ENCODE assay signal across 10 cellular contexts in genomic region chr20:38447931-38448675, GRCh38. TPM values are rescaled to one million over a fixed set of nuclear protein-coding genes. Genes with fewer than 3 reads are reported as not detected.
DNase-seq lines count a peak whose midpoint lies in the region; ATAC-seq and TF ChIP-seq lines count a peak whose summit lies in the region.
"Had no signal": no experiment of that assay in that cellular context is flagged by ENCODE, and none has a peak within 500 bp of the region (broad histone marks: within the 10 kb centered on the region; RNA-seq: fewer than 3 reads in every experiment).

No MANE protein-coding gene starts in this region.

- peaks cover 2 to 4% (median 4%) of the 10 kb centered on the region in 3 donors for H3K27me3 Mint-ChIP-seq in CD14-positive monocyte (ENCODE audit: low read depth in 3 of 3)

- H3K9ac ChIP-seq in iPS-20b (ENCODE audit: low read depth, low read length): no peak overlapping the region

- H3K4me3 Mint-ChIP-seq in CD14-positive monocyte: peak overlapping the region; percentile 48 to 84

- no peak overlapping the region for H3K27ac ChIP-seq in iPS-20b (ENCODE audit: low read length)
- H3K27ac ChIP-seq: WERI-Rb-1 had no signal

- intact Hi-C loops in CD14-positive monocyte (cut with micrococcal nuclease): loop anchor here in 1 of 2 donors (5.0 kb wide), 1 partner anchor 416 kb away; the partner anchor contains the start of genes RPRD1B and TTI1

- no peak for TF ChIP-seq CTCF in CD14-positive monocyte (IDR thresholded peaks at IDR 0.05)
- TF ChIP-seq CTCF in GM20000 (IDR thresholded peaks at IDR 0.05; ENCODE audit: extremely low read depth, missing control alignments): no peak

- H3K36me3 Mint-ChIP-seq in CD14-positive monocyte: peaks cover 26 to 33% of the 10 kb centered on the region in 2 donors

- DNase-seq in CD14-positive monocyte (ENCODE audit: low spot score): no peak
- DNase-seq in GM20000 (ENCODE audit: low spot score): peak; percentile 35
- no peak for DNase-seq in COR-L47 (lab: John Stamatoyannopoulos, UW)
- DNase-seq in middle frontal gyrus (ENCODE audit: extremely low spot score, low spot score): no peak
- DNase-seq in AG08395 (ENCODE audit: low spot score): no peak
- DNase-seq: effector memory CD4-positive, alpha-beta T cell; WERI-Rb-1 had no signal

- no peaks in the 10 kb centered on the region for H3K27me3 ChIP-seq in iPS-20b (ENCODE audit: insufficient read depth, low read length)

- H3K4me3 ChIP-seq in iPS-20b (ENCODE audit: low read length): peak overlapping the region; percentile 92; the same call in 1 of the 2 replicates

- peak overlapping the region in 3 of 7 donors; percentile 21 to 69 (median 35) for H3K27ac Mint-ChIP-seq in CD14-positive monocyte

- H3K4me1 ChIP-seq in iPS-20b (ENCODE audit: insufficient read depth, low read length): peaks cover 4% of the 10 kb centered on the region; the same call in 1 of the 2 replicates

- H3K9me3 ChIP-seq in iPS-20b (ENCODE audit: insufficient read depth, low read depth, low read length): no peaks in the 10 kb centered on the region

- H3K36me3 ChIP-seq in iPS-20b (ENCODE audit: insufficient read depth, low read depth, low read length): peaks cover 28% of the 10 kb centered on the region

- no peaks in the 10 kb centered on the region for H3K9me3 Mint-ChIP-seq in CD14-positive monocyte

- H3K4me1 Mint-ChIP-seq in CD14-positive monocyte: peaks cover 22% of the 10 kb centered on the region

- ATAC-seq in HG03175 (IDR thresholded peaks at IDR 0.05; ENCODE audit: unreplicated experiment): no peak

- TF ChIP-seq POLR2A in Raji (IDR thresholded peaks at IDR 0.05; ENCODE audit: insufficient read depth, low read depth, low read length): 0 out of 2 replicates have a peak, but pooled peaks have one; percentile 10

RNA-seq across cellular contexts. Expression of gene SNHG17, which starts 13.0 kb away (rescaled TPM):
- 10 to 100 TPM; 10.1 to 29.2 TPM for polyA plus RNA-seq in CD14-positive monocyte

RNA-seq across cellular contexts. Expression of gene RALGAPB, which starts 24.5 kb away (rescaled TPM):
- polyA plus RNA-seq in CD14-positive monocyte: 1 to 10 TPM; 4.7 to 6.1 TPM
